ENCODE assay signal across 8 cellular contexts in the genomic region with DNA sequence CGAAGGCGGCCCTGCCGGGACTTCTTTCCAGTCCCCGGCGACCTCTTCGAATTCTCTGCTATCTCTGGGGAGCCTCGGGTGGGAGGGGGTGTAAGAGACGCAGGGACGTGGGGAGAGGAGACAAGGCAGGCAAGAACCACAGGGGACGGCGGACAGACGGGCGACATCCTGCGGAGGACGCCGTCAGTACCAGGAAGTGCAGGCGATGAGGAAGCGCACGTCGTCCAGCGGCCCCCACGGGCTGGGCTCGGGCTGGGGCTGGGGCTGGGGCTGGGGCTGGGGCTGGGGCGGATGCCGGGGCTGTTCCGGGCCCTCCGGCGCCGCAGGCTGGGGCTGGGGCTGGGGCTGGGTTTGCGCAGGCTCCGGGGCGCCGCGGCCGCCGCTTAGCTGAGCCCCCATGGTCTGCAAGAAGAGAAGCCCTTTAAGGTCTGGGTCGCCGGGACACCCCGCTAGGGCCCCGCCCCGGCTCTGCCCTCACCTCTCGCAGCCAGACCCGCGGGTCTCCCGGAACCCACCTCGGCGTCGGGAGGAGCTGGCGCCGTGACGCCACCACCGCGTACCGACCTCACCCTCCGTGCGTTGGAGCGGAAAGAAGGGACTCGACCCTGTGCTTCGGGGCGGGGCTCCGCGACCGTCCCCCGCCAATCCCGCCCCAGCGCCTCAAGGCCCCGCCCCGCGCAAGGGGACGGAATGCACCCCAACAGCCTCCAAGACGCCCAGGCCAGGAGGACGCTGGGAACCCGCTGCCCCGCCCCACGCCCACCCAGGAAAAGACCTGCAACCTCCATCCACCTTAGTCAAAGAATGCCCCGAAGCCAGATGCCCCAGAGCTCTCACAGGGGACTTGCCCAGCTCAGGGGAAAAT. TPM values are rescaled to one million over a fixed set of nuclear protein-coding genes. Genes with fewer than 3 reads are reported as not detected.
DNase-seq lines count a peak whose midpoint lies in the region; ATAC-seq and TF ChIP-seq lines count a peak whose summit lies in the region.

A gene (minus strand): TSS at position 592 of the 865 bp plus-strand sequence. CDS start 193 bp downstream, at position 399.

- H3K36me3 ChIP-seq in right atrium auricular region (peaks cover 26% of the 10 kb centered on the region), psoas muscle (ENCODE audit: insufficient read depth in 1 of 2, low read depth in 1 of 2) (peaks cover 2 to 66% of the 10 kb centered on the region in 2 donors), urinary bladder (ENCODE audit: insufficient read depth) (peaks cover 2% of the 10 kb centered on the region)

- H3K27me3 ChIP-seq in right atrium auricular region (no peaks in the 10 kb centered on the region), psoas muscle (ENCODE audit: insufficient read depth in 3 of 3, low read length in 2 of 3) (no peaks in the 10 kb centered on the region)

- H3K4me3 ChIP-seq in GM12864 (ENCODE audit: low read depth, low read length) (peak within 1 kb of the TSS; percentile 93), right atrium auricular region (peak within 1 kb of the TSS; percentile 90), psoas muscle (peak within 1 kb of the TSS; percentile 93), urinary bladder (ENCODE audit: low read depth, low read length) (peak within 1 kb of the TSS; percentile 83)

- H3K27ac ChIP-seq in right atrium auricular region (peak within 1 kb of the TSS; percentile 98 to 99), psoas muscle (peak within 1 kb of the TSS; percentile 97), urinary bladder (ENCODE audit: low read depth) (peak within 1 kb of the TSS; percentile 97)

- peaks cover 40% of the 10 kb centered on the region for H3K36me3 Mint-ChIP-seq in HFFc6 (ENCODE audit: low read depth)
- peaks cover 2% of the 10 kb centered on the region for H3K36me3 Mint-ChIP-seq in T-helper 17 cell (ENCODE audit: low read depth)

- TF ChIP-seq CTCF in GM12864 (IDR thresholded peaks at IDR 0.05; ENCODE audit: low read depth, low read length, missing control alignments) (peak; percentile 39), HFFc6 (IDR thresholded peaks at IDR 0.05) (peak; percentile 32; the same call in 1 of the 2 replicates), right atrium auricular region (IDR thresholded peaks at IDR 0.05) (peak in 1 of 2 donors; percentile 46), psoas muscle (IDR thresholded peaks at IDR 0.05) (no peak)

- H3K9me3 ChIP-seq in T-helper 17 cell (ENCODE audit: control insufficient read depth, low read length, poor library complexity, severe bottlenecking) (no peaks in the 10 kb centered on the region), right atrium auricular region (no peaks in the 10 kb centered on the region), psoas muscle (no peaks in the 10 kb centered on the region)

- WGBS in psoas muscle, 3 donors: 0 to 1% (median 1%) methylated on average over 44 to 76 of the region's 76 CpGs
- under 1% methylated on average over 76 of the region's 76 CpGs for WGBS in urinary bladder

- H3K27ac Mint-ChIP-seq in HFFc6 (peak within 1 kb of the TSS; percentile 97), T-helper 17 cell (peak within 1 kb of the TSS; percentile 98)

- DNase-seq in GM12864 (ENCODE audit: low read depth) (peak; percentile 73), HFFc6 (peak; percentile 73), NCI-H1092 (lab: John Stamatoyannopoulos, UW) (peak; percentile 83), T-helper 17 cell (peak; percentile 78 to 86 (median 84)), amygdala (lab: John Stamatoyannopoulos, UW) (peak in 54 of 56 donors; percentile 39 to 91 (median 74)), right atrium auricular region (ENCODE audit: low spot score) (peak; percentile 93), psoas muscle (peak; percentile 91 to 95)

- H3K27me3 Mint-ChIP-seq in HFFc6 (ENCODE audit: insufficient read depth): no peaks in the 10 kb centered on the region; the same call in none of the 2 replicates
- no peaks in the 10 kb centered on the region for H3K27me3 Mint-ChIP-seq in T-helper 17 cell

- H3K4me1 ChIP-seq in right atrium auricular region (peaks cover 0 to 27% of the 10 kb centered on the region in 2 donors), psoas muscle (peaks cover 8% of the 10 kb centered on the region), urinary bladder (ENCODE audit: insufficient read depth) (no peaks in the 10 kb centered on the region)

- no peaks in the 10 kb centered on the region for H3K9me3 Mint-ChIP-seq in HFFc6

- H3K4me3 Mint-ChIP-seq in HFFc6 (peak within 1 kb of the TSS; percentile 98), T-helper 17 cell (peak within 1 kb of the TSS; percentile 98)

- ATAC-seq in T-helper 17 cell (peak; percentile 92), psoas muscle (peak; percentile 93 to 98 (median 96))

- H3K4me1 Mint-ChIP-seq in HFFc6 (ENCODE audit: low read depth): peaks cover 26% of the 10 kb centered on the region
- peaks cover 17% of the 10 kb centered on the region for H3K4me1 Mint-ChIP-seq in T-helper 17 cell

- intact Hi-C loops in psoas muscle (cut with DNase I): loop anchor here in 1 of 2 donors (10.0 kb wide), 2 partner anchors 133 to 443 kb away; a partner anchor contains a TSS

RNA-seq across cellular contexts. Expression of the gene that starts here (rescaled TPM):
- 100 to 1,000 TPM in 4 of 6 experiments, 10 to 100 TPM in 2; 91.7 to 117 (median 105) TPM for total RNA-seq in HFFc6 (2021; fragmentation: NEBNext Ultra II Directional; extraction: Animal tissue kit (Norgen Biotek cat#: 25700))
- total RNA-seq in T-helper 17 cell (10 to 100 TPM; 60.8 to 64.4 TPM), right atrium auricular region (10 to 100 TPM; 11.9 to 24.2 TPM), psoas muscle (10 to 100 TPM; 25.1 to 40.6 (median 27.2) TPM), urinary bladder (13.4 TPM)
- polyA plus RNA-seq in psoas muscle (10 to 100 TPM; 10.4 to 22.5 (median 19.3) TPM), urinary bladder (38.0 TPM)

Comparison
In these comparisons a context has a peak if more than half of its experiments do, and no peak if none do; other contexts are left out.
1. Peak in every context shown above with its lines: DNase-seq, ATAC-seq, H3K4me3 ChIP-seq and H3K27ac ChIP-seq.